ENCODE assay signal across 8 cellular contexts in genomic region chr3:71131385-71131871, GRCh38.
DNase-seq lines count a peak whose midpoint lies in the region; ATAC-seq and TF ChIP-seq lines count a peak whose summit lies in the region.

No MANE protein-coding gene starts in this region.

- H3K27me3 Mint-ChIP-seq in T-helper 17 cell: no peaks in the 10 kb centered on the region

- H3K4me3 ChIP-seq in DOHH2 (ENCODE audit: low read length) (peak overlapping the region; percentile 80), esophagus squamous epithelium (peak overlapping the region in 3 of 4 donors; percentile 44 to 65 (median 60)), skin epidermis (no peak overlapping the region)

- H4K20me1 ChIP-seq in DOHH2 (ENCODE audit: control insufficient read depth, insufficient read depth, low read depth, low read length): no peaks in the 10 kb centered on the region

- H3K4me1 ChIP-seq in DOHH2 (ENCODE audit: control insufficient read depth, low read length): peaks cover 49% of the 10 kb centered on the region
- H3K4me1 ChIP-seq in esophagus squamous epithelium: peaks cover 12 to 85% (median 18%) of the 10 kb centered on the region in 3 donors

- H3K36me3 Mint-ChIP-seq in T-helper 17 cell (ENCODE audit: low read depth): peaks cover 9% of the 10 kb centered on the region

- no peaks in the 10 kb centered on the region; the same call in 1 of the 2 replicates for H3F3A ChIP-seq in DOHH2 (ENCODE audit: control insufficient read depth, insufficient read depth)

- TF ChIP-seq POLR2A in esophagus squamous epithelium (IDR thresholded peaks at IDR 0.05): no peak

- peaks cover 66% of the 10 kb centered on the region for H3K4me1 Mint-ChIP-seq in T-helper 17 cell

- TF ChIP-seq CTCF in DOHH2 (IDR thresholded peaks at IDR 0.05; ENCODE audit: low read depth, low read length, poor library complexity, severe bottlenecking) (no peak), esophagus squamous epithelium (IDR thresholded peaks at IDR 0.05) (no peak)

- 22 to 57% methylated on average over 5 of the region's 5 CpGs for WGBS in esophagus squamous epithelium, 2 donors

- ATAC-seq in T-helper 17 cell (no peak), HG03571 (IDR thresholded peaks at IDR 0.05; ENCODE audit: unreplicated experiment) (no peak), HG03521 (IDR thresholded peaks at IDR 0.05; ENCODE audit: unreplicated experiment) (no peak)

- H3K36me3 ChIP-seq in DOHH2 (ENCODE audit: control insufficient read depth, low read length) (peaks cover 7% of the 10 kb centered on the region; the same call in 1 of the 2 replicates), esophagus squamous epithelium (no peaks in the 10 kb centered on the region)

- H3K4me2 ChIP-seq in DOHH2 (ENCODE audit: low read length): peak overlapping the region; percentile 95

- DNase-seq in T-helper 17 cell (no peak), esophagus squamous epithelium (lab: John Stamatoyannopoulos, UW) (no peak), nucleus accumbens (lab: John Stamatoyannopoulos, UW) (no peak), superior temporal gyrus (ENCODE audit: extremely low spot score) (no peak)

- intact Hi-C loops in esophagus squamous epithelium (cut with DNase I): no loop called here

- H3K27ac ChIP-seq in DOHH2 (ENCODE audit: low read depth, low read length): peak overlapping the region; percentile 69
- H3K27ac ChIP-seq in esophagus squamous epithelium: peak overlapping the region; percentile 76 to 94 (median 82)
- peak overlapping the region in 13 of 21 experiments; percentile 2 to 88 (median 85) for H3K27ac ChIP-seq in skin epidermis

- H3K27ac Mint-ChIP-seq in T-helper 17 cell: peak overlapping the region; percentile 100

- H3K79me2 ChIP-seq in DOHH2 (ENCODE audit: control insufficient read depth, low read length): peaks cover 38% of the 10 kb centered on the region

- no peaks in the 10 kb centered on the region for H3K9me2 ChIP-seq in DOHH2 (replicated peaks; ENCODE audit: control insufficient read depth, low read length)

- H3K27me3 ChIP-seq in DOHH2 (ENCODE audit: control insufficient read depth, low read length) (no peaks in the 10 kb centered on the region), esophagus squamous epithelium (no peaks in the 10 kb centered on the region)

- H3K4me3 Mint-ChIP-seq in T-helper 17 cell: peak overlapping the region; percentile 99

- H3K9me3 ChIP-seq in DOHH2 (ENCODE audit: control insufficient read depth, insufficient read depth, low read length) (no peaks in the 10 kb centered on the region), T-helper 17 cell (ENCODE audit: control insufficient read depth, low read length, poor library complexity, severe bottlenecking) (no peaks in the 10 kb centered on the region), esophagus squamous epithelium (no peaks in the 10 kb centered on the region)

Comparison
In these comparisons a context has a peak if more than half of its experiments do, and no peak if none do; other contexts are left out.
1. H3K4me3 ChIP-seq: peak in DOHH2 (single experiment) and esophagus squamous epithelium (3 of 4); none in skin epidermis (0 of 7).
2. Peak in every context shown above with its lines, with median percentiles within 50 percentile points of each other: H3K27ac ChIP-seq.